9 cellular contexts compared by ENCODE assay signal in the genomic region with DNA sequence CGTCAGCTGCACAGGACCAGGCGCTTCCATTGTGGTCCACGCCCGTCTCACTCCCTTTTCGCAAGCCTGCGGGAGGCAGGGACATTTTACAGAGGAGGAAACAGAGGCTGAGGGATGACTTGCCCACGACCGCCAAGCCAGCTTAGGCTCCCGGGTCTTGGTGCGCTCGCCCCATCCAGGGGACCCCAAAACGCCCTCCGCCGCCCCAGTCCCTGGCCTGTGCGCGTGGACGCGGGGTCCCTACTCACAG. TPM values are rescaled to one million over a fixed set of nuclear protein-coding genes. Genes with fewer than 3 reads are reported as not detected.
DNase-seq lines count a peak whose midpoint lies in the region; ATAC-seq, FAIRE-seq and TF ChIP-seq lines count a peak whose summit lies in the region.
"Had no signal": no experiment of that assay in that cellular context is flagged by ENCODE, and none has a peak within 500 bp of the region (broad histone marks: within the 10 kb centered on the region; RNA-seq: fewer than 3 reads in every experiment).

No MANE protein-coding gene starts in this region.

- H3K36me3 Mint-ChIP-seq in chondrocyte (ENCODE audit: low read depth): peaks cover 2% of the 10 kb centered on the region
- H3K36me3 Mint-ChIP-seq in naive B cell: no peaks in the 10 kb centered on the region

- no peak overlapping the region for H2AFZ ChIP-seq in HepG2 (ENCODE audit: low read length)

- TF ChIP-seq RAD21 in HepG2 (CRISPR knock-in tag; IDR thresholded peaks at IDR 0.05): no peak

- no peaks in the 10 kb centered on the region for H3K27me3 Mint-ChIP-seq in chondrocyte (ENCODE audit: low read depth)
- H3K27me3 Mint-ChIP-seq in naive B cell: peaks cover 33 to 73% (median 51%) of the 10 kb centered on the region in 3 donors

- FAIRE-seq in HepG2 (lab: Jason Lieb, UNC): no peak

- H3K36me3 ChIP-seq in right lobe of liver (no peaks in the 10 kb centered on the region), HepG2 (replicated peaks in 1 of 2; ENCODE audit: control insufficient read depth in 1 of 2, insufficient read depth in 2 of 2, low read length in 2 of 2) (no peaks in the 10 kb centered on the region)

- H3K9me3 ChIP-seq in right lobe of liver (no peaks in the 10 kb centered on the region), HepG2 (ENCODE audit: low read length) (no peaks in the 10 kb centered on the region)

- CTCF ChIA-PET in HepG2 (lab: Yijun Ruan, JAX; ENCODE audit: low intra/inter-chr PET ratio, low total read pairs): no interaction called here

- no peak overlapping the region for H3K27ac ChIP-seq in right lobe of liver
- H3K27ac ChIP-seq in HepG2 (ENCODE audit: extremely low read length, insufficient read depth, low read length): no peak overlapping the region

- DNase-seq in right lobe of liver (no peak), HepG2 (ENCODE audit: low spot score) (no peak), chondrocyte (ENCODE audit: low spot score) (no peak), naive B cell (no peak), left lobe of liver (ENCODE audit: low spot score) (no peak), hippocampal formation (lab: John Stamatoyannopoulos, UW) (no peak), NOMO-1 treated with DMSO at 0.1 percent for 48 hours (lab: John Stamatoyannopoulos, UW; ENCODE audit: unreplicated experiment) (no peak)

- no TSS peak for BruUV-seq in HepG2 (replicated peaks; lab: Mats Ljungman, UMichigan)

- no peak overlapping the region for H3K9ac ChIP-seq in HepG2 (ENCODE audit: insufficient read depth, low read depth, low read length)

- TF ChIP-seq CTCF in right lobe of liver (IDR thresholded peaks at IDR 0.05): no peak
- no peak for TF ChIP-seq CTCF in HepG2 (CRISPR knock-in tag; IDR thresholded peaks at IDR 0.05)
- TF ChIP-seq CTCF in chondrocyte (IDR thresholded peaks at IDR 0.05): no peak

- H3K4me1 Mint-ChIP-seq in chondrocyte (ENCODE audit: low read depth) (peaks cover 30% of the 10 kb centered on the region), naive B cell (peaks cover 16 to 34% (median 24%) of the 10 kb centered on the region in 3 donors)

- POLR2A ChIA-PET in HepG2 (lab: Yijun Ruan, JAX): no interaction called here

- ATAC-seq in right lobe of liver: no peak
- ATAC-seq in HepG2: no peak
- no peak for ATAC-seq in naive B cell (ENCODE audit: low read depth in 2 of 2)
- ATAC-seq in left lobe of liver: no peak
- no peak for ATAC-seq in HG02610 (IDR thresholded peaks at IDR 0.05; ENCODE audit: unreplicated experiment)

- intact Hi-C loops in right lobe of liver (cut with DNase I): loop anchor here (5.0 kb wide), 1 partner anchor 111 kb away; no protein-coding TSS in a partner anchor
- intact Hi-C loops in HepG2 (cut with micrococcal nuclease; ENCODE audit: unreplicated experiment): no loop called here

- 0% methylated on average over 1 of the region's 18 CpGs for WGBS in right lobe of liver (ENCODE audit: insufficient coverage, low coverage, low lambda C conversion rate, missing lambda C conversion rate)
- 100% methylated on average over 5 of the region's 18 CpGs for WGBS in HepG2 (ENCODE audit: low lambda C conversion rate)

- peaks cover 2% of the 10 kb centered on the region; the same call in 1 of the 2 replicates for H4K20me1 ChIP-seq in HepG2 (ENCODE audit: insufficient read depth, low read length)

- no peaks in the 10 kb centered on the region for H3K27me3 ChIP-seq in right lobe of liver
- peaks cover 9 to 10% of the 10 kb centered on the region in 2 experiments for H3K27me3 ChIP-seq in HepG2 (ENCODE audit: control insufficient read depth in 1 of 2, insufficient read depth in 2 of 2, low read length in 2 of 2)

- peaks cover 0 to 34% (median 10%) of the 10 kb centered on the region in 4 donors for H3K4me1 ChIP-seq in right lobe of liver
- H3K4me1 ChIP-seq in HepG2 (ENCODE audit: insufficient read depth, low read length): peaks cover 37% of the 10 kb centered on the region

- TF ChIP-seq EP300 in HepG2 (IDR thresholded peaks at IDR 0.05; ENCODE audit: low read depth in 2 of 2, low read length in 2 of 2): no peak
- no peak for TF ChIP-seq EP300 in HepG2 (CRISPR knock-in tag; IDR thresholded peaks at IDR 0.05; ENCODE audit: borderline replicate concordance)

- in situ Hi-C loops in HepG2 (cut with HindIII; ENCODE audit: extremely low pct_ligation_motif_present, low pct_unique_long_range_greater_than_20kb): loop anchor here (10.0 kb wide), 1 partner anchor 61 kb away; no protein-coding TSS in a partner anchor

- H3K4me3 ChIP-seq in right lobe of liver (peak overlapping the region in 2 of 3 donors; percentile 32 to 61), HepG2 (replicated peaks in 1 of 3; ENCODE audit: insufficient read depth in 1 of 3, low read depth in 2 of 3, low read length in 3 of 3) (no peak overlapping the region)

- H3K27ac Mint-ChIP-seq in chondrocyte (ENCODE audit: unreplicated experiment): no peak overlapping the region
- H3K27ac Mint-ChIP-seq in naive B cell: no peak overlapping the region

- no peaks in the 10 kb centered on the region for H3K9me3 Mint-ChIP-seq in chondrocyte (ENCODE audit: low read depth)
- no peaks in the 10 kb centered on the region for H3K9me3 Mint-ChIP-seq in naive B cell

- TF ChIP-seq POLR2A in right lobe of liver (IDR thresholded peaks at IDR 0.05): no peak
- TF ChIP-seq POLR2A in HepG2 (IDR thresholded peaks at IDR 0.05; ENCODE audit: insufficient read depth in 1 of 2, low read depth in 2 of 2, low read length in 2 of 2): no peak

- H3K4me3 Mint-ChIP-seq in chondrocyte (ENCODE audit: unreplicated experiment) (peak overlapping the region; percentile 76), naive B cell (peak overlapping the region; percentile 77 to 91 (median 84))

- no peaks in the 10 kb centered on the region for H3K79me2 ChIP-seq in HepG2 (ENCODE audit: insufficient read depth, low read length)

- H3K4me2 ChIP-seq in HepG2 (ENCODE audit: low read depth, low read length): no peak overlapping the region

RNA-seq across cellular contexts. Expression of a gene that starts 0.3 kb away (rescaled TPM):
- total RNA-seq in right lobe of liver: 10 to 100 TPM in 2 of 6 experiments, 1 to 10 TPM in 4; 2.8 to 13.1 (median 5.5) TPM
- 0.66 TPM in 1 of 2 replicates, not detected in the other for total RNA-seq in HepG2 (2016; rRNA removed; fragmentation: Illumina TruSeq; extraction: Trizol)
- 0.51 TPM in 1 of 2 replicates, not detected in the other for total RNA-seq in HepG2 (2016; cell fraction: cytosol; rRNA removed; fragmentation: Illumina TruSeq; extraction: Trizol; ENCODE audit: low read depth)
- total RNA-seq in HepG2 (2016; cell fraction: insoluble cytoplasmic fraction; rRNA removed; fragmentation: Illumina TruSeq; extraction: Trizol): 0.18 and 0.71 TPM in 2 replicates
- 0.21 and 0.25 TPM in 2 replicates for total RNA-seq in HepG2 (2016; cell fraction: membrane; rRNA removed; fragmentation: Illumina TruSeq; extraction: Trizol)
- total RNA-seq in HepG2 (2016; cell fraction: nucleus; rRNA removed; fragmentation: Illumina TruSeq; extraction: Trizol): 0.50 and 0.69 TPM in 2 replicates
- polyA plus RNA-seq in HepG2 (2011; rRNA removed): 0.34 and 0.42 TPM in 2 replicates
- polyA plus RNA-seq in HepG2 (2011; cell fraction: cytosol; rRNA removed): 0.44 and 0.47 TPM in 2 replicates
- 0.74 and 1.2 TPM in 2 replicates for polyA plus RNA-seq in HepG2 (2011; cell fraction: nucleus; rRNA removed)
- polyA plus RNA-seq in HepG2 (2012): 0.16 and 0.33 TPM in 2 replicates
- polyA plus RNA-seq in HepG2 (2016; cell fraction: cytosol; fragmentation: Illumina TruSeq; extraction: Trizol; ENCODE audit: low read depth): 0.09 and 0.11 TPM in 2 replicates
- 0.16 and 0.44 TPM in 2 replicates for polyA plus RNA-seq in HepG2 (2016; cell fraction: insoluble cytoplasmic fraction; fragmentation: Illumina TruSeq; extraction: Trizol; ENCODE audit: low read depth)
- polyA plus RNA-seq in HepG2 (2016; cell fraction: membrane; fragmentation: Illumina TruSeq; extraction: Trizol; ENCODE audit: low read depth): not detected in 2 replicates
- polyA plus RNA-seq in HepG2 (2016; cell fraction: nucleus; fragmentation: Illumina TruSeq; extraction: Trizol; ENCODE audit: insufficient read depth, low read depth): 0.95 and 1.1 TPM in 2 replicates
- 1.5 and 1.6 TPM in 2 replicates for polyA minus RNA-seq in HepG2 (2011; rRNA and poly(A)+ RNA removed; ENCODE audit: low replicate concordance)
- 1.7 TPM in 1 of 2 replicates, not detected in the other for polyA minus RNA-seq in HepG2 (2011; cell fraction: cytosol; rRNA and poly(A)+ RNA removed)
- not detected in 2 replicates for polyA minus RNA-seq in HepG2 (2011; cell fraction: nucleus; rRNA and poly(A)+ RNA removed)
- 20.7 to 69.4 TPM (median 24.5 TPM) in 3 replicates for total RNA-seq in chondrocyte
- under 1 TPM in 1 of 6 donors, not detected in 5; 0.13 TPM for polyA plus RNA-seq in naive B cell (ENCODE audit: low read depth in 6 of 6)
- 3.4 TPM for total RNA-seq in left lobe of liver
- total RNA-seq: LHCN-M2 had no signal

Comparison
In these comparisons a context has a peak if more than half of its experiments do, and no peak if none do; other contexts are left out.
1. H3K4me3 ChIP-seq: peak in right lobe of liver (2 of 3); none in HepG2 (0 of 3).